In the genomic region with DNA sequence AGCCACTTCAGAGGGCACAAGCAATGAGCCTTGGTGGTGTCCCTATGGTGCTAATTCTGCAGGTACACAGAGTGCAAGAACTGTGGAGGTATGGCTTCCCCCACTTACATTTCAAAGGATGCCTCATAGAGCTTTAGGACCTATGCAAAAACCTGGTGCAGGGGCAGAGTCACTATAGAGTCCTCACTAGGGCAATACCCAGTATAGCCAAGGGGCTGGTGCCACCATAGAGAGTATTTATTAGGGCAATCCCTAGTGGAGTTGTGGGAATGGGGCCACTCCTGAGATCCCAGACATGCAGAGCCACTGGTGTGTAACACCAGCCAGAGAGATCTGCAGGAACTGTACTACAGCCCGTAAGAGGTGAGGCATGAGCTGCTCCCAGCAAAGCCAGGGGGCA, we compare ENCODE assay signal across 16 cellular contexts.
DNase-seq lines count a peak whose midpoint lies in the region; ATAC-seq and TF ChIP-seq lines count a peak whose summit lies in the region.
"Had no signal": no experiment of that assay in that cellular context is flagged by ENCODE, and none has a peak within 500 bp of the region (broad histone marks: within the 10 kb centered on the region; RNA-seq: fewer than 3 reads in every experiment).

No MANE protein-coding gene starts in this region.

- no peak overlapping the region for H3K4ac ChIP-seq in IMR-90 (ENCODE audit: low read depth, low read length)

- no peak overlapping the region for H4K91ac ChIP-seq in IMR-90 (ENCODE audit: insufficient read depth, low read depth, low read length)

- H3K9me2 ChIP-seq in HCT116 (ENCODE audit: insufficient read depth) (no peaks in the 10 kb centered on the region), hepatocyte (replicated peaks; ENCODE audit: insufficient read depth) (no peaks in the 10 kb centered on the region)

- H2BK120ac ChIP-seq in IMR-90 (ENCODE audit: low read depth, low read length): no peak overlapping the region

- H3K36me3 ChIP-seq in HCT116 (ENCODE audit: control insufficient read depth in 1 of 2, insufficient read depth in 2 of 2, low read length in 2 of 2) (no peaks in the 10 kb centered on the region; a peak in 1 of 4 replicates), IMR-90 (ENCODE audit: control insufficient read depth, insufficient read depth, low read length) (no peaks in the 10 kb centered on the region), esophagus muscularis mucosa (no peaks in the 10 kb centered on the region), hepatocyte (replicated peaks; ENCODE audit: insufficient read depth, low read depth) (no peaks in the 10 kb centered on the region), transverse colon (no peaks in the 10 kb centered on the region)
- H3K36me3 ChIP-seq: HAP-1 had no signal

- H2AFZ ChIP-seq in HCT116 (ENCODE audit: low read depth, low read length, poor library complexity, severe bottlenecking) (no peak overlapping the region), IMR-90 (replicated peaks; ENCODE audit: low read length, poor library complexity) (peak overlapping the region; percentile 21), hepatocyte (no peak overlapping the region)

- no peak overlapping the region for H2AK9ac ChIP-seq in IMR-90 (replicated peaks; ENCODE audit: low read depth, low read length, poor library complexity)

- H3K9ac ChIP-seq in HCT116 (ENCODE audit: low read length): no peak overlapping the region
- H3K9ac ChIP-seq in IMR-90 (ENCODE audit: low read depth, low read length): no peak overlapping the region

- no peak overlapping the region for H3K27ac Mint-ChIP-seq in stimulated activated memory B cell treated with anti-CD40 and anti-IgM and Interleukin-4, amounts not matched to agents 10 μg/mL and 1 μg/mL and 100 μg/mL, for 72 hours
- H3K27ac Mint-ChIP-seq: CD4-positive, alpha-beta memory T cell had no signal

- H3K27me3 ChIP-seq in HCT116 (ENCODE audit: insufficient read depth, low read length) (no peaks in the 10 kb centered on the region), IMR-90 (ENCODE audit: control insufficient read depth, insufficient read depth, low read length) (no peaks in the 10 kb centered on the region), esophagus muscularis mucosa (no peaks in the 10 kb centered on the region), hepatocyte (no peaks in the 10 kb centered on the region), transverse colon (no peaks in the 10 kb centered on the region)

- H3K4me3 Mint-ChIP-seq in stimulated activated memory B cell treated with anti-CD40 and anti-IgM and Interleukin-4, amounts not matched to agents 10 μg/mL and 1 μg/mL and 100 μg/mL, for 72 hours: no peak overlapping the region

- H3K23ac ChIP-seq in IMR-90 (ENCODE audit: low read depth, low read length): no peak overlapping the region

- peak; percentile 44; the same call in 1 of the 2 replicates for ATAC-seq in HCT116
- no peak for ATAC-seq in IMR-90 (ENCODE audit: low read depth)
- ATAC-seq in stimulated activated memory B cell treated with anti-CD40 and anti-IgM and Interleukin-4, amounts not matched to agents 10 μg/mL and 1 μg/mL and 100 μg/mL, for 72 hours: peak; percentile 50

- RAD21 ChIA-PET in HCT116 (lab: Charles Lee; ENCODE audit: low non-redundant PET in 1 of 2, low total read pairs in 2 of 2, uncharacterized antibody in 2 of 2, unreplicated experiment in 2 of 2): no interaction called here

- H3K18ac ChIP-seq in IMR-90 (ENCODE audit: low read depth, low read length): no peak overlapping the region

- no peak overlapping the region for H3K27ac ChIP-seq in HCT116 (ENCODE audit: low read depth, low read length)
- no peak overlapping the region for H3K27ac ChIP-seq in IMR-90 (ENCODE audit: insufficient read depth, low read length)
- no peak overlapping the region for H3K27ac ChIP-seq in esophagus muscularis mucosa (replicated peaks in 1 of 4)
- no peak overlapping the region for H3K27ac ChIP-seq in hepatocyte
- no peak overlapping the region for H3K27ac ChIP-seq in transverse colon

- no peak overlapping the region for H4K5ac ChIP-seq in IMR-90 (ENCODE audit: low read depth, low read length)

- POLR2A ChIA-PET in HCT116 (lab: Charles Lee) (no interaction called here), IMR-90 (lab: Charles Lee; ENCODE audit: unreplicated experiment) (no interaction called here)

- H3K9me1 ChIP-seq in IMR-90 (ENCODE audit: insufficient read depth, low read length): no peaks in the 10 kb centered on the region

- no CpG with 5 or more reads among the region's 1 CpG for WGBS in IMR-90 (ENCODE audit: extremely low coverage in 2 of 2, insufficient read length in 1 of 2), 2 experiments
- WGBS in esophagus muscularis mucosa: 86% methylated on average over 1 of the region's 1 CpG
- WGBS in hepatocyte (ENCODE audit: low lambda C conversion rate, missing lambda C conversion rate): 84% methylated on average over 1 of the region's 1 CpG
- 63% methylated on average over 1 of the region's 1 CpG; no CpG with 5 or more reads in 1 of the 2 donors for WGBS in transverse colon (ENCODE audit: low coverage in 1 of 2), 2 donors

- no peak overlapping the region for H3K14ac ChIP-seq in IMR-90 (replicated peaks; ENCODE audit: low read depth, low read length)

- H4K20me1 ChIP-seq in HCT116 (ENCODE audit: insufficient read depth) (no peaks in the 10 kb centered on the region), IMR-90 (ENCODE audit: insufficient read depth, low read length) (no peaks in the 10 kb centered on the region), hepatocyte (ENCODE audit: insufficient read depth, poor library complexity, severe bottlenecking) (no peaks in the 10 kb centered on the region)

- no peak overlapping the region for H2AK5ac ChIP-seq in IMR-90 (ENCODE audit: low read depth, low read length)

- no peak overlapping the region for H3K4me3 ChIP-seq in HCT116 (replicated peaks in 1 of 2; ENCODE audit: low read depth in 1 of 2, low read length in 2 of 2)
- H3K4me3 ChIP-seq in IMR-90 (ENCODE audit: insufficient read depth, low read depth, low read length): no peak overlapping the region
- H3K4me3 ChIP-seq in esophagus muscularis mucosa: no peak overlapping the region
- no peak overlapping the region for H3K4me3 ChIP-seq in hepatocyte
- H3K4me3 ChIP-seq in transverse colon: no peak overlapping the region
- H3K4me3 ChIP-seq: HAP-1 had no signal

- no peak overlapping the region for H2BK20ac ChIP-seq in IMR-90 (ENCODE audit: low read depth, low read length)

- dilution Hi-C loops in IMR-90 (cut with HindIII; ENCODE audit: low sequenced_read_pairs, unreplicated experiment): no loop called here

- intact Hi-C loops in HCT116 (cut with micrococcal nuclease): no loop called here
- intact Hi-C loops in IMR-90 (cut with micrococcal nuclease): no loop called here
- intact Hi-C loops in esophagus muscularis mucosa (cut with DNase I): no loop called here
- intact Hi-C loops in transverse colon (cut with DNase I; ENCODE audit: low total_unique reads): no loop called here

- H3K4me1 ChIP-seq in HCT116 (ENCODE audit: control insufficient read depth in 1 of 2, insufficient read depth in 2 of 2, low read length in 2 of 2) (no peaks in the 10 kb centered on the region), IMR-90 (ENCODE audit: control insufficient read depth, insufficient read depth, low read length) (no peaks in the 10 kb centered on the region), esophagus muscularis mucosa (no peaks in the 10 kb centered on the region), hepatocyte (ENCODE audit: insufficient read depth) (no peaks in the 10 kb centered on the region), transverse colon (no peaks in the 10 kb centered on the region)
- H3K4me1 ChIP-seq: HAP-1 had no signal

- in situ Hi-C loops in IMR-90 (cut with MboI; ENCODE audit: low sequenced_read_pairs): no loop called here
- in situ Hi-C loops in transverse colon (cut with MboI; ENCODE audit: low pct_ligation_motif_present in 1 of 4, low pct_unique_long_range_greater_than_20kb in 1 of 4, low sequenced_read_pairs in 3 of 4): no loop called here

- H3K56ac ChIP-seq in IMR-90 (ENCODE audit: extremely low read depth, insufficient read depth, low read length): no peak overlapping the region

- peaks cover 3% of the 10 kb centered on the region for H3K9me3 Mint-ChIP-seq in stimulated activated memory B cell treated with anti-CD40 and anti-IgM and Interleukin-4, amounts not matched to agents 10 μg/mL and 1 μg/mL and 100 μg/mL, for 72 hours

- H3K36me3 Mint-ChIP-seq in stimulated activated memory B cell treated with anti-CD40 and anti-IgM and Interleukin-4, amounts not matched to agents 10 μg/mL and 1 μg/mL and 100 μg/mL, for 72 hours: no peaks in the 10 kb centered on the region
- H3K36me3 Mint-ChIP-seq: CD4-positive, alpha-beta memory T cell had no signal

- H2BK15ac ChIP-seq in IMR-90 (ENCODE audit: low read depth, low read length): no peak overlapping the region

- TF ChIP-seq POLR2A in HCT116 (IDR thresholded peaks at IDR 0.05; ENCODE audit: borderline replicate concordance, extremely low read depth, insufficient read depth, insufficient read length) (no peak), IMR-90 (IDR thresholded peaks at IDR 0.05; ENCODE audit: low read depth, low read length) (no peak), esophagus muscularis mucosa (IDR thresholded peaks at IDR 0.05; ENCODE audit: low read depth) (no peak), transverse colon (IDR thresholded peaks at IDR 0.05) (no peak)

- H3K4me2 ChIP-seq in HCT116 (ENCODE audit: low read length): no peak overlapping the region
- H3K4me2 ChIP-seq in IMR-90 (ENCODE audit: low read depth, low read length): no peak overlapping the region
- H3K4me2 ChIP-seq in hepatocyte: no peak overlapping the region

- TF ChIP-seq EP300 in esophagus muscularis mucosa (IDR thresholded peaks at IDR 0.05) (no peak), transverse colon (IDR thresholded peaks at IDR 0.05; ENCODE audit: low read depth) (no peak)

- no peaks in the 10 kb centered on the region for H3K4me1 Mint-ChIP-seq in stimulated activated memory B cell treated with anti-CD40 and anti-IgM and Interleukin-4, amounts not matched to agents 10 μg/mL and 1 μg/mL and 100 μg/mL, for 72 hours
- H3K4me1 Mint-ChIP-seq: CD4-positive, alpha-beta memory T cell had no signal

- BruUV-seq in HCT116 (replicated peaks; lab: Mats Ljungman, UMichigan) (no TSS peak), IMR-90 (replicated peaks; lab: Mats Ljungman, UMichigan) (no TSS peak)

- no peaks in the 10 kb centered on the region for H3K79me2 ChIP-seq in HCT116 (ENCODE audit: insufficient read depth, low read length)
- H3K79me2 ChIP-seq in hepatocyte: no peaks in the 10 kb centered on the region

- DNase-seq in HCT116 (ENCODE audit: low read depth, low spot score) (no peak), IMR-90 (no peak), esophagus muscularis mucosa (ENCODE audit: extremely low spot score) (peak; percentile 91), hepatocyte (ENCODE audit: low spot score) (no peak), transverse colon (no peak)
- DNase-seq in activated naive CD4-positive, alpha-beta T cell treated with Interleukin-2 at 50 U/mL for 16 hours: no peak
- DNase-seq: C1 segment of cervical spinal cord; Calu3; CD4-positive, alpha-beta memory T cell; COR-L47; DMS53; DMS79 treated with DMSO at 0.1 percent for 48 hours; GF-D8; GOT3 had no signal

- CTCF ChIA-PET in HCT116 (lab: Charles Lee) (no interaction called here), IMR-90 (lab: Yijun Ruan, JAX) (no interaction called here)

- H4K8ac ChIP-seq in IMR-90 (ENCODE audit: low read depth in 2 of 2, low read length in 2 of 2): no peak overlapping the region

- TF ChIP-seq CTCF in HCT116 (IDR thresholded peaks at IDR 0.05 in 2 of 3, conservative IDR thresholded peaks at IDR 0.05 in 1 of 3; ENCODE audit: borderline replicate concordance in 1 of 3, insufficient read depth in 1 of 3, low read depth in 2 of 3, low read length in 2 of 3) (no peak), IMR-90 (conservative IDR thresholded peaks at IDR 0.05; ENCODE audit: low read depth, low read length) (no peak), esophagus muscularis mucosa (IDR thresholded peaks at IDR 0.05) (no peak), hepatocyte (IDR thresholded peaks at IDR 0.05; ENCODE audit: poor library complexity) (no peak), transverse colon (IDR thresholded peaks at IDR 0.05) (no peak)

- no peaks in the 10 kb centered on the region for H3K9me3 ChIP-seq in HCT116 (ENCODE audit: control insufficient read depth in 1 of 2, insufficient read depth in 1 of 2, low read depth in 1 of 2, low read length in 2 of 2)
- no peaks in the 10 kb centered on the region for H3K9me3 ChIP-seq in IMR-90 (ENCODE audit: control insufficient read depth, insufficient read depth, low read length)
- H3K9me3 ChIP-seq in esophagus muscularis mucosa: no peaks in the 10 kb centered on the region
- H3K9me3 ChIP-seq in hepatocyte (ENCODE audit: low read depth): no peaks in the 10 kb centered on the region
- H3K9me3 ChIP-seq in transverse colon: no peaks in the 10 kb centered on the region
- H3K9me3 ChIP-seq: HAP-1 had no signal

- no peaks in the 10 kb centered on the region for H3K27me3 Mint-ChIP-seq in stimulated activated memory B cell treated with anti-CD40 and anti-IgM and Interleukin-4, amounts not matched to agents 10 μg/mL and 1 μg/mL and 100 μg/mL, for 72 hours
- H3K27me3 Mint-ChIP-seq: CD4-positive, alpha-beta memory T cell had no signal

- no peak for TF ChIP-seq RAD21 in HCT116 (IDR thresholded peaks at IDR 0.05; ENCODE audit: low read depth)
- TF ChIP-seq RAD21 in IMR-90 (IDR thresholded peaks at IDR 0.05; ENCODE audit: low read length): no peak

- H2BK5ac ChIP-seq in IMR-90 (ENCODE audit: low read depth, low read length, poor library complexity, severe bottlenecking): no peak overlapping the region

- H3K79me1 ChIP-seq in IMR-90 (ENCODE audit: low read depth in 1 of 2, low read length in 2 of 2): no peaks in the 10 kb centered on the region
